In the genomic region with DNA sequence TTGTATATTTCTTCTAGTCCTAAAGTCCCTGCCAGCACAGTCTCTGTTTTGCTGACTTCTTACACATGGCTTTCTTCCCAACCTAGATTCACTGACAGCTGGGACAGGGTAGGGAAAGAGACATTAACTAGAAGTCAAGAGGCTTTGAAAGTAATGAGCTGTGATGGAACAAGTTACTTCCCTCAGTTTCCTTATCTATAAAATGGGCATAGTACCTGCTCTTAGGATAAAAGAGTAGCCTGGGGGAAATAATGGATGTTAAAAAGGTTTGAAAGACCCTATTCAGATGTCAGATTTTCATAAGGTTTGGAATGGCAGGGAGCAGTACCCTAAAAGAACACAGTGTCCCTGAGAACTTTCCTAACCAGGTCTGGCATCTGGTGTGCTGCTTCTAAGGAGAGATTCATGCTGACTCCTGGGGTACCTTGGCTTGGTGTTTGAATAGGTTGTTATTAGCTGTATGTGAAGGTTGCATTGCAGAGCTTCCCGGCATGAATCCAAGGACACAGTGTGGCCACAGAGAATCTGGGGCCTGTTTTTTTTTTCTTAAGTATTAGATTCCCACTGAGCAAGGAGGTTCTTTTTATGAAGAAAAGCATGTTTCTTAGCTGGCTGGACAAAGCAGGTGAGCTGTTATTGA, we compare ENCODE assay signal across 12 cellular contexts. TPM values are rescaled to one million over a fixed set of nuclear protein-coding genes. Genes with fewer than 3 reads are reported as not detected.
A peak's percentile ranks its signal among the peaks of the same experiment; 100 is the strongest.
DNase-seq lines count a peak whose midpoint lies in the region; ATAC-seq and TF ChIP-seq lines count a peak whose summit lies in the region.
"Had no signal": no experiment of that assay in that cellular context is flagged by ENCODE, and none has a peak within 500 bp of the region (broad histone marks: within the 10 kb centered on the region; RNA-seq: fewer than 3 reads in every experiment).

No MANE protein-coding gene starts in this region.

- TF ChIP-seq EP300 in esophagus muscularis mucosa (IDR thresholded peaks at IDR 0.05) (no peak), stomach (IDR thresholded peaks at IDR 0.05) (no peak)

- H3K36me3 Mint-ChIP-seq in activated B cell treated with CpG ODN at 0.5 μM for 24 hours (ENCODE audit: low read depth), result peaks cover 20% of the 10 kb centered on the region

- DNase-seq in heart right ventricle (no peak), Right ventricle myocardium inferior (ENCODE audit: missing footprints) (no peak), activated B cell treated with CpG ODN at 0.5 μM for 24 hours (no peak), esophagus muscularis mucosa (ENCODE audit: extremely low spot score) (no peak), stomach (no peak), RKO (ENCODE audit: low spot score) (no peak), NCI-H1105 treated with DMSO at 0.1 percent for 48 hours (lab: John Stamatoyannopoulos, UW) (no peak), D341Med (ENCODE audit: low spot score) (no peak)
- DNase-seq: activated CD4-positive, alpha-beta T cell treated with anti-CD3 and anti-CD28 coated beads for 4 hours; AML-193; EL; NCI-H446 had no signal

- H3K27me3 Mint-ChIP-seq in activated B cell treated with CpG ODN at 0.5 μM for 24 hours, result no peaks in the 10 kb centered on the region

- peaks cover 53% of the 10 kb centered on the region for H3K4me1 Mint-ChIP-seq in activated B cell treated with CpG ODN at 0.5 μM for 24 hours

- H3K4me3 ChIP-seq in heart right ventricle, result no peak overlapping the region
- no peak overlapping the region for H3K4me3 ChIP-seq in esophagus muscularis mucosa
- H3K4me3 ChIP-seq in stomach, result no peak overlapping the region

- no peaks in the 10 kb centered on the region for H3K9me3 Mint-ChIP-seq in activated B cell treated with CpG ODN at 0.5 μM for 24 hours

- TF ChIP-seq CTCF in heart right ventricle (IDR thresholded peaks at IDR 0.05) (no peak), activated B cell treated with CpG ODN at 0.5 μM for 24 hours (IDR thresholded peaks at IDR 0.05) (no peak), esophagus muscularis mucosa (IDR thresholded peaks at IDR 0.05) (no peak), stomach (IDR thresholded peaks at IDR 0.05) (no peak)

- H3K27ac ChIP-seq in heart right ventricle (peak overlapping the region in 8 of 10 donors; percentile 26 to 100 (median 66)), esophagus muscularis mucosa (replicated peaks in 1 of 4) (peak overlapping the region; percentile 50 to 81 (median 76)), stomach (peak overlapping the region in 3 of 5 donors; percentile 85 to 94 (median 93))

- H3K4me3 Mint-ChIP-seq in activated B cell treated with CpG ODN at 0.5 μM for 24 hours, result peak overlapping the region; percentile 66

- no peaks in the 10 kb centered on the region for H3K27me3 ChIP-seq in heart right ventricle
- no peaks in the 10 kb centered on the region for H3K27me3 ChIP-seq in esophagus muscularis mucosa
- H3K27me3 ChIP-seq in stomach, result no peaks in the 10 kb centered on the region

- POLR2A ChIA-PET in activated B cell treated with CpG ODN at 0.5 μM for 24 hours (lab: Charles Lee), result interaction anchor here (0.6 to 12.6 kb wide), 10 partner anchors 9 to 368 kb away, joined by 3 to 343 read pairs (median 6); a partner anchor contains a TSS

- 61 to 76% methylated on average over 1 of the region's 1 CpG for WGBS in heart right ventricle, 2 donors
- WGBS in esophagus muscularis mucosa, result 63% methylated on average over 1 of the region's 1 CpG
- WGBS in stomach, 5 donors, result 78 to 92% (median 85%) methylated on average over 1 of the region's 1 CpG

- peaks cover 9 to 63% (median 46%) of the 10 kb centered on the region in 9 donors for H3K4me1 ChIP-seq in heart right ventricle
- H3K4me1 ChIP-seq in esophagus muscularis mucosa, result peaks cover 37 to 63% (median 59%) of the 10 kb centered on the region in 4 donors
- peaks cover 35 to 59% (median 53%) of the 10 kb centered on the region in 4 donors for H3K4me1 ChIP-seq in stomach

- peak overlapping the region; percentile 96 for H3K27ac Mint-ChIP-seq in activated B cell treated with CpG ODN at 0.5 μM for 24 hours

- ATAC-seq in heart right ventricle (no peak), Right ventricle myocardium inferior (no peak), activated B cell treated with CpG ODN at 0.5 μM for 24 hours (ENCODE audit: low read depth) (no peak)

- TF ChIP-seq POLR2A in esophagus muscularis mucosa (IDR thresholded peaks at IDR 0.05; ENCODE audit: low read depth), result no peak
- no peak for TF ChIP-seq POLR2A in stomach (IDR thresholded peaks at IDR 0.05)

- H3K36me3 ChIP-seq in heart right ventricle (no peaks in the 10 kb centered on the region), esophagus muscularis mucosa (no peaks in the 10 kb centered on the region), stomach (no peaks in the 10 kb centered on the region)

- CTCF ChIA-PET in activated B cell treated with CpG ODN at 0.5 μM for 24 hours (lab: Charles Lee), result interaction anchor here (1.7 to 11.6 kb wide), 6 partner anchors 9 to 28 kb away, joined by 4 to 132 read pairs (median 6); no protein-coding TSS in a partner anchor

- H3K9me3 ChIP-seq in heart right ventricle, result no peaks in the 10 kb centered on the region
- H3K9me3 ChIP-seq in esophagus muscularis mucosa, result no peaks in the 10 kb centered on the region
- no peaks in the 10 kb centered on the region for H3K9me3 ChIP-seq in stomach

- intact Hi-C loops in heart right ventricle (cut with DNase I) (no loop called here), Right ventricle myocardium inferior (cut with DNase I) (no loop called here), activated B cell treated with CpG ODN at 0.5 μM for 24 hours (cut with micrococcal nuclease) (no loop called here), esophagus muscularis mucosa (cut with DNase I) (no loop called here), stomach (cut with DNase I; ENCODE audit: low total_unique reads) (no loop called here)

RNA-seq across cellular contexts. Expression of a gene that starts 47.6 kb away (rescaled TPM):
- 10 to 100 TPM in 3 of 10 donors, 1 to 10 TPM in 7; 5.0 to 26.0 (median 7.0) TPM for total RNA-seq in heart right ventricle
- 1 to 10 TPM in 1 of 2 donors, under 1 TPM in 1; 0.90 to 2.4 TPM for polyA plus RNA-seq in heart right ventricle
- total RNA-seq in Right ventricle myocardium inferior, result 5.3 TPM
- total RNA-seq in activated B cell treated with CpG ODN at 0.5 μM for 24 hours, result 114 and 116 TPM in 2 replicates
- 10 to 100 TPM in 3 of 4 donors, 1 to 10 TPM in 1; 6.6 to 23.0 (median 10.5) TPM for total RNA-seq in esophagus muscularis mucosa
- total RNA-seq in stomach, result 10 to 100 TPM in 1 of 5 donors, 1 to 10 TPM in 4; 2.2 to 44.5 (median 5.8) TPM
- 10 to 100 TPM in 1 of 3 donors, 1 to 10 TPM in 2; 8.1 to 13.6 (median 9.2) TPM for polyA plus RNA-seq in stomach

RNA-seq across cellular contexts. Expression of a gene that starts 57.3 kb away (rescaled TPM):
- total RNA-seq in heart right ventricle, result 10 to 100 TPM; 26.1 to 32.2 (median 29.5) TPM
- 10 to 100 TPM; 16.8 to 35.6 TPM for polyA plus RNA-seq in heart right ventricle
- total RNA-seq in Right ventricle myocardium inferior, result 26.0 TPM
- 61.2 and 65.4 TPM in 2 replicates for total RNA-seq in activated B cell treated with CpG ODN at 0.5 μM for 24 hours
- total RNA-seq in esophagus muscularis mucosa, result 10 to 100 TPM; 40.3 to 50.0 (median 47.9) TPM
- total RNA-seq in stomach, result 100 to 1,000 TPM in 1 of 5 donors, 10 to 100 TPM in 4; 16.9 to 130 (median 39.8) TPM
- polyA plus RNA-seq in stomach, result 10 to 100 TPM; 48.7 to 55.8 (median 48.9) TPM
